25 cellular contexts compared by ENCODE assay signal in genomic region chr11:107733518-107733917, GRCh38. TPM values are rescaled to one million over a fixed set of nuclear protein-coding genes. Genes with fewer than 3 reads are reported as not detected.
A peak's percentile ranks its signal among the peaks of the same experiment; 100 is the strongest.
DNase-seq lines count a peak whose midpoint lies in the region; ATAC-seq and TF ChIP-seq lines count a peak whose summit lies in the region.
"Had no signal": no experiment of that assay in that cellular context is flagged by ENCODE, and none has a peak within 500 bp of the region (broad histone marks: within the 10 kb centered on the region; RNA-seq: fewer than 3 reads in every experiment).

No MANE protein-coding gene starts in this region.

- no peaks in the 10 kb centered on the region for H3K27me3 ChIP-seq in colonic mucosa

- no peak overlapping the region for H3K4me3 ChIP-seq in colonic mucosa
- H3K4me3 ChIP-seq: heart right ventricle had no signal

- peak; percentile 8 for DNase-seq in ELR (ENCODE audit: low read depth)
- DNase-seq in NCI-H69 (lab: John Stamatoyannopoulos, UW): peak; percentile 35
- no peak for DNase-seq in colonic mucosa
- DNase-seq in stimulated activated CD4-positive, alpha-beta T cell treated with anti-CD3 and anti-CD28 coated beads, Interleukin-2, amount 100 ng/mL, for 48 hours: no peak
- DNase-seq in NCI-H748 (lab: John Stamatoyannopoulos, UW; ENCODE audit: unreplicated experiment): no peak
- DNase-seq: activated CD4-positive, alpha-beta T cell treated with anti-CD3 and anti-CD28 coated beads, Interleukin-2, amount 10 ng/mL, durations not matched to agents 7 days and 5 days; activated CD8-positive, alpha-beta memory T cell treated with anti-CD3 and anti-CD28 coated beads, Interleukin-2, amount 50 U/mL, for 4 hours; activated effector memory CD4-positive, alpha-beta T cell treated with Interleukin-2 at 50 U/mL for 16 hours; amniotic stem cell; CD4-positive, alpha-beta T cell; DMS79; effector memory CD8-positive, alpha-beta T cell; heart right ventricle; mammary epithelial cell; NCI-H2029; NCI-H510A; right cardiac atrium; SHP77; stimulated activated naive CD4-positive, alpha-beta T cell had no signal

- H3K4me1 ChIP-seq in colonic mucosa: no peaks in the 10 kb centered on the region
- H3K4me1 ChIP-seq: heart right ventricle had no signal

- no peak overlapping the region for H3K9ac ChIP-seq in colonic mucosa (ENCODE audit: low read depth in 2 of 2, low read length in 2 of 2)

- H3K27ac ChIP-seq in colonic mucosa: no peak overlapping the region
- H3K27ac ChIP-seq: heart right ventricle had no signal

- no peak for TF ChIP-seq CTCF in colonic mucosa (IDR thresholded peaks at IDR 0.05)

- intact Hi-C loops in colonic mucosa (cut with DNase I): no loop called here

- H3K9me3 ChIP-seq in colonic mucosa: no peaks in the 10 kb centered on the region

- H3K36me3 ChIP-seq in colonic mucosa: no peaks in the 10 kb centered on the region
- H3K36me3 ChIP-seq: heart right ventricle had no signal

- ATAC-seq in GM19043 (IDR thresholded peaks at IDR 0.05; ENCODE audit: low read depth, unreplicated experiment): peak; percentile 75
- ATAC-seq in HG03060 (IDR thresholded peaks at IDR 0.05; ENCODE audit: low read depth, unreplicated experiment): peak; percentile 56
- ATAC-seq in HG03442 (IDR thresholded peaks at IDR 0.05; ENCODE audit: unreplicated experiment): no peak
- ATAC-seq: effector memory CD8-positive, alpha-beta T cell; HCT116; heart right ventricle; right cardiac atrium had no signal

RNA-seq across cellular contexts. Expression of gene SLN, which starts 21.7 kb away (rescaled TPM):
- not detected for total RNA-seq in colonic mucosa
- total RNA-seq: activated CD4-positive, alpha-beta T cell treated with anti-CD3 and anti-CD28 coated beads, Interleukin-2, amount 10 ng/mL, durations not matched to agents 7 days and 5 days; CD4-positive, alpha-beta T cell; mammary epithelial cell; OCI-LY7; osteoblast had no signal

Comparison
In these comparisons a context has a peak if more than half of its experiments do, and no peak if none do; other contexts are left out.
1. DNase-seq: peak in ELR (single experiment) and NCI-H69 (single experiment); none in colonic mucosa (single experiment), stimulated activated CD4-positive, alpha-beta T cell treated with anti-CD3 and anti-CD28 coated beads, Interleukin-2, amount 100 ng/mL, for 48 hours (0 of 2) and NCI-H748 (single experiment).